14 cellular contexts compared by ENCODE assay signal in genomic region chr7:4749363-4749762, GRCh38. TPM values are rescaled to one million over a fixed set of nuclear protein-coding genes. Genes with fewer than 3 reads are reported as not detected.
A peak's percentile ranks its signal among the peaks of the same experiment; 100 is the strongest.
DNase-seq lines count a peak whose midpoint lies in the region; ATAC-seq and TF ChIP-seq lines count a peak whose summit lies in the region.
"Had no signal": no experiment of that assay in that cellular context is flagged by ENCODE, and none has a peak within 500 bp of the region (broad histone marks: within the 10 kb centered on the region; RNA-seq: fewer than 3 reads in every experiment).

No MANE protein-coding gene starts in this region.

- no peak for TF ChIP-seq CTCF in activated CD8-positive, alpha-beta T cell treated with anti-CD3 and anti-CD28 coated beads for 36 hours (IDR thresholded peaks at IDR 0.05)
- TF ChIP-seq CTCF in mesothelial cell of epicardium (IDR thresholded peaks at IDR 0.05; ENCODE audit: unreplicated experiment), result no peak

- POLR2A ChIA-PET in activated CD8-positive, alpha-beta T cell treated with anti-CD3 and anti-CD28 coated beads, Interleukin-2, amount 10 ng/mL, durations not matched to agents 7 days and 5 days (lab: Charles Lee), result no interaction called here
- POLR2A ChIA-PET in activated CD8-positive, alpha-beta T cell treated with anti-CD3 and anti-CD28 coated beads for 36 hours (lab: Charles Lee), result no interaction called here

- no peaks in the 10 kb centered on the region for H3K9me3 Mint-ChIP-seq in activated CD8-positive, alpha-beta T cell treated with anti-CD3 and anti-CD28 coated beads, Interleukin-2, amount 10 ng/mL, durations not matched to agents 7 days and 5 days (ENCODE audit: insufficient read depth)
- H3K9me3 Mint-ChIP-seq in activated CD8-positive, alpha-beta T cell treated with anti-CD3 and anti-CD28 coated beads for 36 hours, result no peaks in the 10 kb centered on the region
- no peaks in the 10 kb centered on the region for H3K9me3 Mint-ChIP-seq in activated naive CD8-positive, alpha-beta T cell (ENCODE audit: low read depth)
- no peaks in the 10 kb centered on the region for H3K9me3 Mint-ChIP-seq in mesothelial cell of epicardium

- H3K4me3 Mint-ChIP-seq in activated CD8-positive, alpha-beta T cell treated with anti-CD3 and anti-CD28 coated beads, Interleukin-2, amount 10 ng/mL, durations not matched to agents 7 days and 5 days, result no peak overlapping the region
- no peak overlapping the region for H3K4me3 Mint-ChIP-seq in activated CD8-positive, alpha-beta T cell treated with anti-CD3 and anti-CD28 coated beads for 36 hours
- H3K4me3 Mint-ChIP-seq in activated naive CD8-positive, alpha-beta T cell, result no peak overlapping the region
- no peak overlapping the region for H3K4me3 Mint-ChIP-seq in mesothelial cell of epicardium

- no peaks in the 10 kb centered on the region for H3K27me3 Mint-ChIP-seq in activated CD8-positive, alpha-beta T cell treated with anti-CD3 and anti-CD28 coated beads, Interleukin-2, amount 10 ng/mL, durations not matched to agents 7 days and 5 days (ENCODE audit: low read depth)
- no peaks in the 10 kb centered on the region for H3K27me3 Mint-ChIP-seq in activated CD8-positive, alpha-beta T cell treated with anti-CD3 and anti-CD28 coated beads for 36 hours
- no peaks in the 10 kb centered on the region for H3K27me3 Mint-ChIP-seq in activated naive CD8-positive, alpha-beta T cell
- no peaks in the 10 kb centered on the region for H3K27me3 Mint-ChIP-seq in mesothelial cell of epicardium (ENCODE audit: low read depth)

- CTCF ChIA-PET in activated CD8-positive, alpha-beta T cell treated with anti-CD3 and anti-CD28 coated beads, Interleukin-2, amount 10 ng/mL, durations not matched to agents 7 days and 5 days (lab: Charles Lee), result no interaction called here
- CTCF ChIA-PET in activated CD8-positive, alpha-beta T cell treated with anti-CD3 and anti-CD28 coated beads for 36 hours (lab: Charles Lee), result no interaction called here

- DNase-seq in activated CD8-positive, alpha-beta T cell treated with anti-CD3 and anti-CD28 coated beads, Interleukin-2, amount 10 ng/mL, durations not matched to agents 7 days and 5 days, result no peak
- no peak for DNase-seq in activated CD8-positive, alpha-beta T cell treated with anti-CD3 and anti-CD28 coated beads for 36 hours
- DNase-seq in mesothelial cell of epicardium (ENCODE audit: low spot score in 2 of 2, unreplicated experiment in 2 of 2) (no peak), substantia nigra (lab: John Stamatoyannopoulos, UW) (no peak), SW 1271 (lab: John Stamatoyannopoulos, UW) (no peak)
- DNase-seq: activated CD8-positive, alpha-beta memory T cell treated with anti-CD3 and anti-CD28 coated beads, Interleukin-2, amount 50 U/mL, for 48 hours; midbrain; NCI-H1417; NCI-H226; posterior cingulate gyrus had no signal

- intact Hi-C loops in activated CD8-positive, alpha-beta T cell treated with anti-CD3 and anti-CD28 coated beads for 36 hours (cut with micrococcal nuclease), result loop anchor here (5.0 kb wide), 1 partner anchor 67 kb away; the partner anchor contains the start of gene FOXK1

- ATAC-seq in activated CD8-positive, alpha-beta T cell treated with anti-CD3 and anti-CD28 coated beads, Interleukin-2, amount 10 ng/mL, durations not matched to agents 7 days and 5 days, result no peak
- ATAC-seq in activated CD8-positive, alpha-beta T cell treated with anti-CD3 and anti-CD28 coated beads for 36 hours, result no peak
- ATAC-seq in GM19467 (IDR thresholded peaks at IDR 0.05; ENCODE audit: unreplicated experiment) (no peak), GM21526 (IDR thresholded peaks at IDR 0.05; ENCODE audit: low FRiP score, unreplicated experiment) (no peak)
- ATAC-seq: A549 had no signal

- peaks cover 22% of the 10 kb centered on the region for H3K36me3 Mint-ChIP-seq in activated CD8-positive, alpha-beta T cell treated with anti-CD3 and anti-CD28 coated beads, Interleukin-2, amount 10 ng/mL, durations not matched to agents 7 days and 5 days (ENCODE audit: low read depth)
- H3K36me3 Mint-ChIP-seq in activated CD8-positive, alpha-beta T cell treated with anti-CD3 and anti-CD28 coated beads for 36 hours (ENCODE audit: low read depth), result peaks cover 36% of the 10 kb centered on the region
- peaks cover 4% of the 10 kb centered on the region for H3K36me3 Mint-ChIP-seq in activated naive CD8-positive, alpha-beta T cell
- H3K36me3 Mint-ChIP-seq in mesothelial cell of epicardium, result peaks cover 19% of the 10 kb centered on the region

- peaks cover 52% of the 10 kb centered on the region for H3K4me1 Mint-ChIP-seq in activated CD8-positive, alpha-beta T cell treated with anti-CD3 and anti-CD28 coated beads, Interleukin-2, amount 10 ng/mL, durations not matched to agents 7 days and 5 days (ENCODE audit: low read depth)
- peaks cover 56% of the 10 kb centered on the region for H3K4me1 Mint-ChIP-seq in activated CD8-positive, alpha-beta T cell treated with anti-CD3 and anti-CD28 coated beads for 36 hours (ENCODE audit: low read depth)
- H3K4me1 Mint-ChIP-seq in activated naive CD8-positive, alpha-beta T cell (ENCODE audit: low read depth), result peaks cover 52% of the 10 kb centered on the region
- H3K4me1 Mint-ChIP-seq in mesothelial cell of epicardium, result peaks cover 29% of the 10 kb centered on the region

- H3K27ac Mint-ChIP-seq in activated CD8-positive, alpha-beta T cell treated with anti-CD3 and anti-CD28 coated beads, Interleukin-2, amount 10 ng/mL, durations not matched to agents 7 days and 5 days, result peak overlapping the region; percentile 60
- H3K27ac Mint-ChIP-seq in activated CD8-positive, alpha-beta T cell treated with anti-CD3 and anti-CD28 coated beads for 36 hours, result no peak overlapping the region
- peak overlapping the region; percentile 85 for H3K27ac Mint-ChIP-seq in activated naive CD8-positive, alpha-beta T cell
- H3K27ac Mint-ChIP-seq in mesothelial cell of epicardium, result peak overlapping the region; percentile 79

- peak overlapping the region; percentile 69 for H3K27ac ChIP-seq in substantia nigra (ENCODE audit: low read depth, low read length, poor library complexity, severe bottlenecking)

RNA-seq across cellular contexts. Expression of gene AP5Z1, which starts 26.1 kb away (rescaled TPM):
- 10 to 100 TPM; 47.3 to 55.0 TPM for total RNA-seq in activated CD8-positive, alpha-beta T cell treated with anti-CD3 and anti-CD28 coated beads, Interleukin-2, amount 10 ng/mL, durations not matched to agents 7 days and 5 days
- total RNA-seq in activated CD8-positive, alpha-beta T cell treated with anti-CD3 and anti-CD28 coated beads for 36 hours, result 10 to 100 TPM; 21.2 to 21.3 TPM
- total RNA-seq in mesothelial cell of epicardium, result 35.6 to 40.9 TPM (median 36.2 TPM) in 3 replicates
